Comparison of ENCODE assay signal across 9 cellular contexts in the genomic region with DNA sequence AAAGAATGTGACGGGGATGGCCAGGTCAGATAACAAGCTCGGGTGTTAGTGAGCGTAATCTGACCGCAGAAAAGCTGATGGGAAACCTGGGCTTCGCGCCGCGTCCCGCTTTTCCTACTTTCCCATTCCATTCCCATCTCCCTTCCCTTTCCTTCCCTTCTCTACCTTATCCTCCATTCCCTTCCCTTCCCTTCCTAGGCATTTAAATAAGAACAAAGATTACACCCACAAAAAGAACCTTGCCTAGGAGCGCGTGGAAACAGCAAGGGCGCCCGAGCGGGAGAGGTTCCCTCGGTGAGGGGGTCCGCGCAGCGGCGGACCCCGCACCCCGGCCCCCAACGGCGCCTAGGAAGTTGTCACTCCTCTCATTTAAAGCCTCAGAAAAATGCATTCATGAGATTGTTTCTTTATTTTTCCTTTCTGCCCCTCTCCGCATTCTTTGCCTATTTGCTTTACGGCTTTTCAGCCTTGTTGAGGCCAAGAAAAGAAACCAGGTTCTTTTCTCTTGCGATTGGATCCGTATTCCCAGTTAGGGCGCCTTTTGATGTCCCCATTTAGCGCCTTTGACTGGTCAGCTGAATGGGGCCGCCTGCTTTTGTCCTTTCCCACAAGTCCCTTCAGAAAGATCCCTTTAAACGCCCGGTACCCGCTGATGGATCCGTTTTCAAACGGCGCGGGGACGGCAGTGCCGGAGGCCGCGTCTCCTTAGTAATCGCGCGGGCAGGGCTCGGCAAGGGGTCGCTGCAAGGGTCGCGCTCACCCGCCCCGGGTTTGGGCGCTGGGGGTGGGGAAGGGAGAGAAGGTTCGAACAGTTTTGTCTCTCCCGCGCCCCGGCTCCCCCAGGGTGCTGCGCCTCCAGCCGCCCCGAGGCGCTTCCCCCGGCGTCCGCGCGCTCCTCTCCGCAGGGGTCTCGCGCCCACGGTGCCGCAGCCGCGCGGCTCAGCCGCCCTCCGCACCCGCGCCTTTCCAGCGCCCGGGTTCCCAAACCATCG. TPM values are rescaled to one million over a fixed set of nuclear protein-coding genes. Genes with fewer than 3 reads are reported as not detected.
DNase-seq lines count a peak whose midpoint lies in the region; ATAC-seq and TF ChIP-seq lines count a peak whose summit lies in the region.
"Had no signal": no experiment of that assay in that cellular context is flagged by ENCODE, and none has a peak within 500 bp of the region (broad histone marks: within the 10 kb centered on the region; RNA-seq: fewer than 3 reads in every experiment).

No MANE protein-coding gene starts in this region.

- DNase-seq in stimulated activated CD4-positive, alpha-beta T cell treated with anti-CD3 and anti-CD28 coated beads, Interleukin-15, amount 100 ng/mL, for 24 hours, result peak; percentile 20
- DNase-seq in stimulated activated CD4-positive, alpha-beta T cell treated with anti-CD3 and anti-CD28 coated beads, Interleukin-2, amount 100 ng/mL, for 24 hours, result no peak
- DNase-seq in choroid plexus epithelial cell (ENCODE audit: low read depth), result no peak
- no peak for DNase-seq in vagina (ENCODE audit: extremely low spot score in 2 of 2)
- DNase-seq in NCI-H2171 (lab: John Stamatoyannopoulos, UW), result no peak

- ATAC-seq in HG02970 (IDR thresholded peaks at IDR 0.05; ENCODE audit: low FRiP score, unreplicated experiment), result no peak
- no peak for ATAC-seq in HG02623 (IDR thresholded peaks at IDR 0.05; ENCODE audit: unreplicated experiment)
- ATAC-seq: esophagus mucosa had no signal

- no peaks in the 10 kb centered on the region for H3K9me3 ChIP-seq in muscle layer of colon (ENCODE audit: low read length)
- no peaks in the 10 kb centered on the region for H3K9me3 ChIP-seq in vagina

- intact Hi-C loops in vagina (cut with DNase I), result loop anchor here (10.0 kb wide), 1 partner anchor 186 kb away; no protein-coding TSS in a partner anchor

- peak overlapping the region; percentile 22 for H3K4me3 ChIP-seq in choroid plexus epithelial cell (ENCODE audit: low read depth, low read length)
- peak overlapping the region; percentile 53 to 58 for H3K4me3 ChIP-seq in muscle layer of colon (ENCODE audit: low read depth in 1 of 2, low read length in 2 of 2)
- peak overlapping the region; percentile 17 to 46 for H3K4me3 ChIP-seq in vagina

- peaks cover 16% of the 10 kb centered on the region for H3K4me1 ChIP-seq in muscle layer of colon (ENCODE audit: insufficient read depth, low read length)
- peaks cover 27% of the 10 kb centered on the region for H3K4me1 ChIP-seq in vagina

- no peak for TF ChIP-seq POLR2A in vagina (IDR thresholded peaks at IDR 0.05)

- TF ChIP-seq CTCF in choroid plexus epithelial cell (conservative IDR thresholded peaks at IDR 0.05; ENCODE audit: low read depth, low read length) (no peak), vagina (IDR thresholded peaks at IDR 0.05) (no peak)

- H3K36me3 ChIP-seq in muscle layer of colon (ENCODE audit: insufficient read depth, low read length) (no peaks in the 10 kb centered on the region), vagina (no peaks in the 10 kb centered on the region)

- H3K27ac ChIP-seq in muscle layer of colon (ENCODE audit: low read depth, low read length) (no peak overlapping the region), vagina (no peak overlapping the region)

- no peak overlapping the region for H3K9ac ChIP-seq in muscle layer of colon (ENCODE audit: low read length)

- H3K27me3 ChIP-seq in muscle layer of colon (ENCODE audit: control insufficient read depth in 1 of 2, insufficient read depth in 2 of 2, low read length in 2 of 2) (peaks cover 38 to 65% of the 10 kb centered on the region in 2 donors), vagina (peaks cover 15% of the 10 kb centered on the region)

RNA-seq across cellular contexts. Expression of a gene that starts 54.1 kb away (rescaled TPM):
- 44.4 TPM for total RNA-seq in vagina
